Comparison of ENCODE assay signal across 1 cellular context in the genomic region with DNA sequence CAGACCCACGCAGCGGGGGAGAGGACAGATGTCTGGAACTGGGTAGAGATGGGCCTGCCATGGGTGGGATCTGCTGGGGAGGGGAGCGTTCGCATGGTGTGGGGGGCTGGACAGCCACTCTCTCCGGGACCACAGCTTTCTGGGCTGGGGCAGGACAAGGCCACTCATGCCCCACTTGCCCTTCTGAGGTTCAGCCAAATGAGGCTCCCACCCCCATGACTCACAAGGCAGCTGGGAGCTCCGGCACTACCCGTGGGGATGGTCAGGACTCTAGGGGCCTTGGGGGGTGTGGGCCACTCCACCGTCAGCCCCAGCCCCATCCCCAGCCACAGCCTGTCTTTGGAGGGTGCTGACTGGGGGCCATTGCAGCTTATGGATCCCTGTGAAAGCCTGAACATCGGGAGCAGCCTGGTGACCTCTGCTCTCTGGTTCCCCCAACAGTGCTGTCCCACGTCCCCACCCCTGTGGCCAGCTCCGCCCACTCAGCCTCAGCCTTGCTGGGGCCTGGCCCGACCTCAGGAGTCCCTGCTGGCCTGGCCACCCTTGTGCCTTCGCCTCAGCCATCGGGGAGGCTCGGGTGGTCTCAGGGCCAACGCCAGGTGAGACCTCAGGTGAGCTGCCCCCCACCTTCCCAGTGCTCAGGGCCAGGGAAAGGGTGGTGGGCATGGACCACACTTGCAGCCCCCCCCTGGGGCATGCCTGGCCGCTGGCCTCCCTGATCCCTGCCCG.
TF ChIP-seq lines count a peak whose summit lies in the region.

No MANE protein-coding gene starts in this region.

TF ChIP-seq in neural cell, 6 proteins besides CTCF, POLR2A, EP300 and RAD21 (continued from another document):
- no peak for TF ChIP-seq REST (IDR thresholded peaks at IDR 0.05; ENCODE audit: borderline replicate concordance)
- no peak for TF ChIP-seq POLR2AphosphoS5 (IDR thresholded peaks at IDR 0.05)
- TF ChIP-seq TAF1 (IDR thresholded peaks at IDR 0.05; ENCODE audit: low read depth): no peak
